19 cellular contexts compared by ENCODE assay signal in the genomic region with DNA sequence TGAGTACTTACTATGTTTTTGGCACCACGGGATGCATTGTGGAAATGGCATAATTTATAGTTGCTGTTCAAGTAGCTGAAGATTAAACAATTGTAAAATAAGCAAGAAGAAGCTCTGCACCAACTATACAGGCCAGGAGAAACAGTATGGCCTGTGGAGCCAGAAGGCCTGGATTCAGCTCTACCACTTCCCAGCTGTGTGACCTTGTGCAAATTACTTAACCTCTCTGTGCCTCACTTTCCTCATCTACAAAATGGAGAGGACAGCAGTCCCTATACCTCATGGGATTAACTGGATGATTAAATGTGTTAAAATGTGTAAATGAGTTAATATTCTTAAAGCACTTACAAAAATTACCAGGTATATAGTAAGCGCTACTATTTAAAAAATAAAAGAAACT. TPM values are rescaled to one million over a fixed set of nuclear protein-coding genes. Genes with fewer than 3 reads are reported as not detected.
A peak's percentile ranks its signal among the peaks of the same experiment; 100 is the strongest.
DNase-seq lines count a peak whose midpoint lies in the region; ATAC-seq and TF ChIP-seq lines count a peak whose summit lies in the region.
"Had no signal": no experiment of that assay in that cellular context is flagged by ENCODE, and none has a peak within 500 bp of the region (broad histone marks: within the 10 kb centered on the region; RNA-seq: fewer than 3 reads in every experiment).

No MANE protein-coding gene starts in this region.

- intact Hi-C loops in body of pancreas (cut with DNase I) (no loop called here), right lobe of liver (cut with DNase I) (no loop called here)

- no peak overlapping the region for H3K4me3 ChIP-seq in HEK293 (ENCODE audit: low read depth, low read length)
- H3K4me3 ChIP-seq in body of pancreas, result no peak overlapping the region
- H3K4me3 ChIP-seq in right lobe of liver, result no peak overlapping the region
- H3K4me3 ChIP-seq in stomach smooth muscle (ENCODE audit: low read length in 2 of 2), result no peak overlapping the region
- H3K4me3 ChIP-seq: BLaER1 treated with 17β-estradiol and CSF1 and Interleukin-3, amounts not matched to agents 10 nM and 100 nM; HAP-1 had no signal

- H3K27me3 Mint-ChIP-seq in activated CD8-positive, alpha-beta memory T cell treated with anti-CD3 and anti-CD28 coated beads, Interleukin-2, amount 10 ng/mL, durations not matched to agents 7 days and 5 days, result peaks cover 10% of the 10 kb centered on the region
- peaks cover 14% of the 10 kb centered on the region for H3K27me3 Mint-ChIP-seq in activated naive CD4-positive, alpha-beta T cell treated with anti-CD3 and anti-CD28 coated beads, Interleukin-2, amount 10 ng/mL, durations not matched to agents 7 days and 5 days
- peaks cover 2% of the 10 kb centered on the region for H3K27me3 Mint-ChIP-seq in nephron progenitor cell (ENCODE audit: low read depth, poor library complexity)
- H3K27me3 Mint-ChIP-seq: CD4-positive, CD25-positive, alpha-beta regulatory T cell had no signal

- CTCF ChIA-PET in HEK293 (lab: Yijun Ruan, JAX), result interaction anchor here (0.6 to 2.2 kb wide), 3 partner anchors 13 to 303 kb away, joined by 4 to 5 read pairs (median 5); no protein-coding TSS in a partner anchor
- CTCF ChIA-PET in activated CD8-positive, alpha-beta memory T cell treated with anti-CD3 and anti-CD28 coated beads, Interleukin-2, amount 10 ng/mL, durations not matched to agents 7 days and 5 days (lab: Charles Lee), result no interaction called here
- CTCF ChIA-PET in activated naive CD4-positive, alpha-beta T cell treated with anti-CD3 and anti-CD28 coated beads, Interleukin-2, amount 10 ng/mL, durations not matched to agents 7 days and 5 days (lab: Charles Lee), result interaction anchor here (1.0 kb wide), 1 partner anchor 11 kb away, joined by 3 read pairs; no protein-coding TSS in a partner anchor

- H3K36me3 Mint-ChIP-seq in activated CD8-positive, alpha-beta memory T cell treated with anti-CD3 and anti-CD28 coated beads, Interleukin-2, amount 10 ng/mL, durations not matched to agents 7 days and 5 days, result no peaks in the 10 kb centered on the region
- H3K36me3 Mint-ChIP-seq in activated naive CD4-positive, alpha-beta T cell treated with anti-CD3 and anti-CD28 coated beads, Interleukin-2, amount 10 ng/mL, durations not matched to agents 7 days and 5 days, result no peaks in the 10 kb centered on the region
- no peaks in the 10 kb centered on the region for H3K36me3 Mint-ChIP-seq in nephron progenitor cell (ENCODE audit: low read depth)
- H3K36me3 Mint-ChIP-seq: CD4-positive, CD25-positive, alpha-beta regulatory T cell had no signal

- 95% methylated on average over 2 of the region's 2 CpGs for WGBS in body of pancreas, 2 donors
- 95% methylated on average over 2 of the region's 2 CpGs for WGBS in right lobe of liver (ENCODE audit: insufficient coverage, low coverage, low lambda C conversion rate, missing lambda C conversion rate)

- H3K27me3 ChIP-seq in body of pancreas, result no peaks in the 10 kb centered on the region
- no peaks in the 10 kb centered on the region for H3K27me3 ChIP-seq in right lobe of liver
- H3K27me3 ChIP-seq in stomach smooth muscle (ENCODE audit: control insufficient read depth in 1 of 2, insufficient read depth in 2 of 2, low read length in 2 of 2), result no peaks in the 10 kb centered on the region
- H3K27me3 ChIP-seq: BLaER1 treated with 17β-estradiol and CSF1 and Interleukin-3, amounts not matched to agents 10 nM and 100 nM had no signal

- no peak overlapping the region for H3K27ac ChIP-seq in HEK293 (ENCODE audit: extremely low read depth, low read depth, low read length)
- H3K27ac ChIP-seq in body of pancreas, result peak overlapping the region in 3 of 4 donors; percentile 62 to 79 (median 74)
- peak overlapping the region in 2 of 3 donors; percentile 82 to 87 for H3K27ac ChIP-seq in right lobe of liver
- H3K27ac ChIP-seq in stomach smooth muscle (ENCODE audit: low read length), result peak overlapping the region; percentile 2
- H3K27ac ChIP-seq: BLaER1 treated with 17β-estradiol and CSF1 and Interleukin-3, amounts not matched to agents 10 nM and 100 nM; HL-60 had no signal

- H3K27ac Mint-ChIP-seq in activated CD8-positive, alpha-beta memory T cell treated with anti-CD3 and anti-CD28 coated beads, Interleukin-2, amount 10 ng/mL, durations not matched to agents 7 days and 5 days, result no peak overlapping the region
- H3K27ac Mint-ChIP-seq in activated naive CD4-positive, alpha-beta T cell treated with anti-CD3 and anti-CD28 coated beads, Interleukin-2, amount 10 ng/mL, durations not matched to agents 7 days and 5 days, result no peak overlapping the region
- H3K27ac Mint-ChIP-seq in nephron progenitor cell, result no peak overlapping the region
- H3K27ac Mint-ChIP-seq: B cell; CD4-positive, CD25-positive, alpha-beta regulatory T cell had no signal

- no peak overlapping the region for H3K9ac ChIP-seq in stomach smooth muscle (ENCODE audit: low read length in 2 of 2)
- H3K9ac ChIP-seq: BLaER1 treated with 17β-estradiol and CSF1 and Interleukin-3, amounts not matched to agents 10 nM and 100 nM had no signal

- POLR2A ChIA-PET in HEK293 (lab: Yijun Ruan, JAX), result no interaction called here

- no peak overlapping the region for H3K4me3 Mint-ChIP-seq in activated CD8-positive, alpha-beta memory T cell treated with anti-CD3 and anti-CD28 coated beads, Interleukin-2, amount 10 ng/mL, durations not matched to agents 7 days and 5 days
- H3K4me3 Mint-ChIP-seq in activated naive CD4-positive, alpha-beta T cell treated with anti-CD3 and anti-CD28 coated beads, Interleukin-2, amount 10 ng/mL, durations not matched to agents 7 days and 5 days, result no peak overlapping the region
- H3K4me3 Mint-ChIP-seq in nephron progenitor cell, result no peak overlapping the region
- H3K4me3 Mint-ChIP-seq: B cell; CD4-positive, CD25-positive, alpha-beta regulatory T cell had no signal

- no peak for TF ChIP-seq CTCF in HEK293 (tag by site-specific recombination; IDR thresholded peaks at IDR 0.05)
- TF ChIP-seq CTCF in body of pancreas (IDR thresholded peaks at IDR 0.05), result no peak
- no peak for TF ChIP-seq CTCF in right lobe of liver (IDR thresholded peaks at IDR 0.05)
- TF ChIP-seq CTCF in nephron progenitor cell (IDR thresholded peaks at IDR 0.05), result no peak

- no peak for ATAC-seq in body of pancreas
- no peak for ATAC-seq in right lobe of liver
- no peak for ATAC-seq in activated CD8-positive, alpha-beta memory T cell treated with anti-CD3 and anti-CD28 coated beads, Interleukin-2, amount 10 ng/mL, durations not matched to agents 7 days and 5 days
- no peak for ATAC-seq in GM18867 (IDR thresholded peaks at IDR 0.05; ENCODE audit: unreplicated experiment)

- TF ChIP-seq POLR2A in body of pancreas (IDR thresholded peaks at IDR 0.05), result no peak
- TF ChIP-seq POLR2A in right lobe of liver (IDR thresholded peaks at IDR 0.05), result no peak

- no peak for DNase-seq in body of pancreas
- no peak for DNase-seq in right lobe of liver
- no peak for DNase-seq in activated CD8-positive, alpha-beta memory T cell treated with anti-CD3 and anti-CD28 coated beads, Interleukin-2, amount 10 ng/mL, durations not matched to agents 7 days and 5 days
- DNase-seq in activated naive CD4-positive, alpha-beta T cell treated with anti-CD3 and anti-CD28 coated beads, Interleukin-2, amount 10 ng/mL, durations not matched to agents 7 days and 5 days, result no peak
- DNase-seq in nephron progenitor cell, result no peak
- DNase-seq: 8988T; CD4-positive, CD25-positive, alpha-beta regulatory T cell; DMS153; DMS79; GDM1; IMR-90; KBM-7 had no signal

- no peaks in the 10 kb centered on the region for H3K9me3 Mint-ChIP-seq in activated CD8-positive, alpha-beta memory T cell treated with anti-CD3 and anti-CD28 coated beads, Interleukin-2, amount 10 ng/mL, durations not matched to agents 7 days and 5 days (ENCODE audit: low read depth)
- H3K9me3 Mint-ChIP-seq in activated naive CD4-positive, alpha-beta T cell treated with anti-CD3 and anti-CD28 coated beads, Interleukin-2, amount 10 ng/mL, durations not matched to agents 7 days and 5 days, result no peaks in the 10 kb centered on the region
- no peaks in the 10 kb centered on the region for H3K9me3 Mint-ChIP-seq in nephron progenitor cell
- H3K9me3 Mint-ChIP-seq: CD4-positive, CD25-positive, alpha-beta regulatory T cell had no signal

- peaks cover 16% of the 10 kb centered on the region for H3K4me1 ChIP-seq in HEK293 (ENCODE audit: control insufficient read depth, insufficient read depth, low read length)
- H3K4me1 ChIP-seq in body of pancreas, result peaks cover 71% of the 10 kb centered on the region
- H3K4me1 ChIP-seq in right lobe of liver, result peaks cover 0 to 60% (median 16%) of the 10 kb centered on the region in 4 donors
- peaks cover 42% of the 10 kb centered on the region for H3K4me1 ChIP-seq in stomach smooth muscle (ENCODE audit: control insufficient read depth, insufficient read depth, low read length)

- H3K36me3 ChIP-seq in HEK293 (ENCODE audit: control insufficient read depth in 2 of 2, insufficient read depth in 1 of 2, low read length in 2 of 2) (no peaks in the 10 kb centered on the region), body of pancreas (replicated peaks in 1 of 2; ENCODE audit: insufficient read depth in 1 of 2, low read depth in 2 of 2) (no peaks in the 10 kb centered on the region), right lobe of liver (no peaks in the 10 kb centered on the region), stomach smooth muscle (ENCODE audit: control insufficient read depth in 2 of 2, insufficient read depth in 2 of 2, low read length in 2 of 2) (no peaks in the 10 kb centered on the region)
- H3K36me3 ChIP-seq: BLaER1 treated with 17β-estradiol and CSF1 and Interleukin-3, amounts not matched to agents 10 nM and 100 nM; HAP-1 had no signal

- H3K9me3 ChIP-seq in HEK293 (ENCODE audit: control insufficient read depth, insufficient read depth, low read depth, low read length) (no peaks in the 10 kb centered on the region), body of pancreas (no peaks in the 10 kb centered on the region), right lobe of liver (no peaks in the 10 kb centered on the region), stomach smooth muscle (ENCODE audit: control insufficient read depth in 2 of 2, low read length in 2 of 2) (no peaks in the 10 kb centered on the region)
- H3K9me3 ChIP-seq: BLaER1 treated with 17β-estradiol and CSF1 and Interleukin-3, amounts not matched to agents 10 nM and 100 nM; HAP-1 had no signal

- no peaks in the 10 kb centered on the region for H3K4me1 Mint-ChIP-seq in activated CD8-positive, alpha-beta memory T cell treated with anti-CD3 and anti-CD28 coated beads, Interleukin-2, amount 10 ng/mL, durations not matched to agents 7 days and 5 days
- H3K4me1 Mint-ChIP-seq in activated naive CD4-positive, alpha-beta T cell treated with anti-CD3 and anti-CD28 coated beads, Interleukin-2, amount 10 ng/mL, durations not matched to agents 7 days and 5 days, result no peaks in the 10 kb centered on the region
- peaks cover 68% of the 10 kb centered on the region for H3K4me1 Mint-ChIP-seq in nephron progenitor cell
- H3K4me1 Mint-ChIP-seq: B cell; CD4-positive, CD25-positive, alpha-beta regulatory T cell had no signal

TF ChIP-seq in HEK293, 187 proteins besides CTCF, POLR2A, EP300 and RAD21 (continues in another document):
- TF ChIP-seq ZNF768 (tag by site-specific recombination; IDR thresholded peaks at IDR 0.05), result peak; percentile 94

RNA-seq across cellular contexts. Expression of gene CNKSR3, which starts 49.1 kb away (rescaled TPM):
- 10 to 100 TPM in 1 of 2 donors, 1 to 10 TPM in 1; 9.3 to 13.2 TPM for total RNA-seq in body of pancreas
- 10 to 100 TPM; 19.8 to 43.4 (median 26.9) TPM for total RNA-seq in right lobe of liver
- total RNA-seq in activated CD8-positive, alpha-beta memory T cell treated with anti-CD3 and anti-CD28 coated beads, Interleukin-2, amount 10 ng/mL, durations not matched to agents 7 days and 5 days, result not detected
- total RNA-seq: B cell had no signal

Comparison
In these comparisons a context has a peak if more than half of its experiments do, and no peak if none do; other contexts are left out.
1. RNA of gene CNKSR3, which starts 49.1 kb away (total RNA-seq): 19.8 to 43.4 TPM in right lobe of liver and 9.3 to 13.2 TPM in body of pancreas; not detected in activated CD8-positive, alpha-beta memory T cell treated with anti-CD3 and anti-CD28 coated beads, Interleukin-2, amount 10 ng/mL, durations not matched to agents 7 days and 5 days; every median in the first group is over 4 times any median in the second.